ENCODE assay signal across 35 cellular contexts in the genomic region with DNA sequence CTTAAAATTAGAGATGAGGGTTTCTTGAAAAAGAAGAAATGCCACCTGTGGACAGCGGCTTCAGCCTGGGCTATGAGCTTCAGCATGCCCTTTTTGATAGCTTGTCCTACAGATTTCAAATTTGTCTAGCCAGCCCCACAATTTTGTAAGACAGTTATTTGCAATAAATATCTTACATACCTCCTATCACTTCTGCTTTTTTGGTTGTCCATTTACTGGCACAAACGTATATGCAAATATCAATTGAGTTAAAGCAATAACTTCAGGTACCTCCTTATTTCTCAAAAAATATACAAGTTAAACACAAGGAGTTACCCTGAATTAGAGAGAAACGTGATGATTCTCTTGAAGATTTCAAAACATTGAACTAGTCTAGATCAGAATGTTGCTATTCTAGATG. TPM values are rescaled to one million over a fixed set of nuclear protein-coding genes. Genes with fewer than 3 reads are reported as not detected.
"Had no signal": no experiment of that assay in that cellular context is flagged by ENCODE, and none has a peak within 500 bp of the region (broad histone marks: within the 10 kb centered on the region; RNA-seq: fewer than 3 reads in every experiment).

No MANE protein-coding gene starts in this region.

- H3K27ac ChIP-seq: ascending aorta, cardiac muscle cell, coronary artery, WERI-Rb-1 had no signal

- H3K36me3 ChIP-seq: ascending aorta, cardiac muscle cell, WERI-Rb-1 had no signal

- DNase-seq: activated CD4-positive, alpha-beta memory T cell treated with anti-CD3 and anti-CD28 coated beads, Interleukin-2, amount 10 ng/mL, durations not matched to agents 7 days and 5 days; activated CD4-positive, alpha-beta T cell treated with anti-CD3 and anti-CD28 coated beads for 1 hour; activated CD4-positive, alpha-beta T cell treated with anti-CD3 and anti-CD28 coated beads for 36 hours; activated CD4-positive, alpha-beta T cell treated with anti-CD3 and anti-CD28 coated beads for 48 hours; activated CD4-positive, alpha-beta T cell treated with anti-CD3 and anti-CD28 coated beads, Interleukin-2, amount 10 ng/mL, durations not matched to agents 7 days and 5 days; activated CD4-positive, alpha-beta T cell treated with anti-CD3 and anti-CD28 coated beads, Interleukin-2, amount 50 U/mL, for 48 hours; activated CD4-positive, CD25-positive, alpha-beta regulatory T cell; activated CD8-positive, alpha-beta memory T cell treated with anti-CD3 and anti-CD28 coated beads for 24 hours; activated CD8-positive, alpha-beta memory T cell treated with anti-CD3 and anti-CD28 coated beads, Interleukin-2, amount 10 ng/mL, durations not matched to agents 7 days and 5 days; activated CD8-positive, alpha-beta memory T cell treated with anti-CD3 and anti-CD28 coated beads, Interleukin-2, amount 50 U/mL, for 48 hours; activated CD8-positive, alpha-beta T cell treated with anti-CD3 and anti-CD28 coated beads, Interleukin-2, amount 10 ng/mL, durations not matched to agents 7 days and 5 days; activated effector memory CD4-positive, alpha-beta T cell treated with anti-CD3 and anti-CD28 coated beads, Interleukin-2, amount 50 U/mL, for 16 hours; activated gamma-delta T cell treated with Interleukin-2 at 50 U/mL for 16 hours; activated naive CD4-positive, alpha-beta T cell; activated naive CD4-positive, alpha-beta T cell treated with anti-CD3 and anti-CD28 coated beads, Interleukin-2, amount 10 ng/mL, durations not matched to agents 7 days and 5 days; activated naive CD8-positive, alpha-beta T cell treated with anti-CD3 and anti-CD28 coated beads, Interleukin-2, amount 10 ng/mL, durations not matched to agents 7 days and 5 days; activated naive CD8-positive, alpha-beta T cell treated with anti-CD3 and anti-CD28 coated beads, Interleukin-2, amount 50 U/mL, for 24 hours; activated T-cell treated with anti-CD3 and anti-CD28 coated beads, Interleukin-2, amount 50 U/mL, for 24 hours; activated T-cell treated with anti-CD3 and anti-CD28 coated beads, Interleukin-2, amount 50 U/mL, for 48 hours; amygdala; anterior cingulate cortex; cerebellar nuclear complex; T-helper 2 cell; T-helper 9 cell; WERI-Rb-1 had no signal

- H3K4me3 ChIP-seq: ascending aorta, cardiac muscle cell, coronary artery had no signal

- FAIRE-seq: bronchial epithelial cell, TTC549 had no signal

- ATAC-seq: activated CD4-positive, alpha-beta T cell treated with anti-CD3 and anti-CD28 coated beads for 36 hours; activated CD4-positive, CD25-positive, alpha-beta regulatory T cell treated with anti-CD3 and anti-CD28 coated beads, Interleukin-2, amount 50 U/mL, for 24 hours; activated CD8-positive, alpha-beta memory T cell treated with anti-CD3 and anti-CD28 coated beads, Interleukin-2, amount 10 ng/mL, durations not matched to agents 7 days and 5 days; activated CD8-positive, alpha-beta T cell treated with anti-CD3 and anti-CD28 coated beads, Interleukin-2, amount 10 ng/mL, durations not matched to agents 7 days and 5 days; activated naive CD8-positive, alpha-beta T cell treated with anti-CD3 and anti-CD28 coated beads, Interleukin-2, amount 50 U/mL, for 24 hours; activated T-helper 17 cell treated with anti-CD3 and anti-CD28 coated beads, Interleukin-2, amount 50 U/mL, for 72 hours; WTC11 had no signal

- H3K9me3 ChIP-seq: ascending aorta had no signal

- H3K4me1 ChIP-seq: ascending aorta had no signal

- H3K27me3 ChIP-seq: ascending aorta, cardiac muscle cell had no signal

RNA-seq across cellular contexts. Expression of a gene that starts 53.5 kb away (rescaled TPM):
- total RNA-seq: activated CD4-positive, alpha-beta memory T cell treated with anti-CD3 and anti-CD28 coated beads, Interleukin-2, amount 10 ng/mL, durations not matched to agents 7 days and 5 days; activated CD4-positive, alpha-beta T cell treated with anti-CD3 and anti-CD28 coated beads for 36 hours; activated CD4-positive, alpha-beta T cell treated with anti-CD3 and anti-CD28 coated beads, Interleukin-2, amount 10 ng/mL, durations not matched to agents 7 days and 5 days; activated CD8-positive, alpha-beta memory T cell treated with anti-CD3 and anti-CD28 coated beads, Interleukin-2, amount 10 ng/mL, durations not matched to agents 7 days and 5 days; activated CD8-positive, alpha-beta T cell treated with anti-CD3 and anti-CD28 coated beads, Interleukin-2, amount 10 ng/mL, durations not matched to agents 7 days and 5 days; activated naive CD8-positive, alpha-beta T cell treated with anti-CD3 and anti-CD28 coated beads, Interleukin-2, amount 10 ng/mL, durations not matched to agents 7 days and 5 days; activated T-helper 17 cell treated with anti-CD3 and anti-CD28 coated beads, Interleukin-2, amount 50 U/mL, for 72 hours; ascending aorta; bronchial epithelial cell; cardiac muscle cell; chondrocyte had no signal
- polyA plus RNA-seq: adipose tissue, cardiac muscle cell had no signal
